Comparison of ENCODE assay signal across 1 cellular context in genomic region chr6:35716798-35717197, GRCh38.
TF ChIP-seq lines count a peak whose summit lies in the region.

No MANE protein-coding gene starts in this region.

TF ChIP-seq in K562, 482 proteins besides CTCF, POLR2A, EP300 and RAD21:
- TF ChIP-seq XRCC5 (IDR thresholded peaks at IDR 0.05; ENCODE audit: low read depth, low read length) (no peak), ZNF561 (CRISPR knock-in tag; conservative IDR thresholded peaks at IDR 0.05) (no peak), TAF1 (IDR thresholded peaks at IDR 0.05; ENCODE audit: control insufficient read depth, extremely low read depth, insufficient read depth, low read length, severe bottlenecking) (no peak), SETDB1 (IDR thresholded peaks at IDR 0.05; ENCODE audit: low read length) (no peak), CREM (IDR thresholded peaks at IDR 0.05; ENCODE audit: low read depth) (no peak), SMARCC2 (IDR thresholded peaks at IDR 0.05; ENCODE audit: low read depth) (no peak), TRIM25 (IDR thresholded peaks at IDR 0.05; ENCODE audit: borderline replicate concordance) (no peak), BCL6 (CRISPR knock-in tag; IDR thresholded peaks at IDR 0.05) (no peak), ETS2 (tag; IDR thresholded peaks at IDR 0.05; ENCODE audit: borderline replicate concordance, poor library complexity, severe bottlenecking) (no peak)
- TF ChIP-seq, protein P1, sequence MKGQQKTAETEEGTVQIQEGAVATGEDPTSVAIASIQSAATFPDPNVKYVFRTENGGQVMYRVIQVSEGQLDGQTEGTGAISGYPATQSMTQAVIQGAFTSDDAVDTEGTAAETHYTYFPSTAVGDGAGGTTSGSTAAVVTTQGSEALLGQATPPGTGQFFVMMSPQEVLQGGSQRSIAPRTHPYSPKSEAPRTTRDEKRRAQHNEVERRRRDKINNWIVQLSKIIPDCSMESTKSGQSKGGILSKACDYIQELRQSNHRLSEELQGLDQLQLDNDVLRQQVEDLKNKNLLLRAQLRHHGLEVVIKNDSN (CRISPR knock-in tag; IDR thresholded peaks at IDR 0.05) = no peak
